ENCODE assay signal across 16 cellular contexts in genomic region chr7:12386237-12386839, GRCh38. TPM values are rescaled to one million over a fixed set of nuclear protein-coding genes. Genes with fewer than 3 reads are reported as not detected.
A peak's percentile ranks its signal among the peaks of the same experiment; 100 is the strongest.
DNase-seq lines count a peak whose midpoint lies in the region; ATAC-seq and TF ChIP-seq lines count a peak whose summit lies in the region.
"Had no signal": no experiment of that assay in that cellular context is flagged by ENCODE, and none has a peak within 500 bp of the region (broad histone marks: within the 10 kb centered on the region; RNA-seq: fewer than 3 reads in every experiment).

No MANE protein-coding gene starts in this region.

- no peaks in the 10 kb centered on the region for H3K36me3 Mint-ChIP-seq in glutamatergic neuron (ENCODE audit: unreplicated experiment)
- H3K36me3 Mint-ChIP-seq: naive thymus-derived CD4-positive, alpha-beta T cell had no signal

- peaks cover 6% of the 10 kb centered on the region for H3K9me3 Mint-ChIP-seq in glutamatergic neuron (ENCODE audit: unreplicated experiment)
- H3K9me3 Mint-ChIP-seq: activated B cell treated with CpG ODN at 0.5 μM for 24 hours; naive thymus-derived CD4-positive, alpha-beta T cell had no signal

- peaks cover 35% of the 10 kb centered on the region for H3K4me1 Mint-ChIP-seq in glutamatergic neuron (ENCODE audit: low read depth, unreplicated experiment)
- H3K4me1 Mint-ChIP-seq: activated B cell treated with CpG ODN at 0.5 μM for 24 hours; naive thymus-derived CD4-positive, alpha-beta T cell had no signal

- DNase-seq in DMS53 treated with DMSO at 0.1 percent for 48 hours (lab: John Stamatoyannopoulos, UW; ENCODE audit: unreplicated experiment) (peak; percentile 49), NCI-H146 treated with DMSO at 0.1 percent for 48 hours (lab: John Stamatoyannopoulos, UW; ENCODE audit: unreplicated experiment) (peak; percentile 75), NCI-H510A (lab: John Stamatoyannopoulos, UW) (peak; percentile 55), glutamatergic neuron (peak; percentile 33), ovary (no peak), suprapubic skin (ENCODE audit: low spot score in 2 of 2) (no peak), NCI-H128 (lab: John Stamatoyannopoulos, UW; ENCODE audit: unreplicated experiment) (no peak)
- DNase-seq: activated B cell treated with CpG ODN at 0.5 μM for 24 hours; activated effector memory CD4-positive, alpha-beta T cell treated with Interleukin-2 at 50 U/mL for 16 hours; naive thymus-derived CD4-positive, alpha-beta T cell; NCI-H226; stimulated activated CD4-positive, alpha-beta T cell treated with anti-CD3 and anti-CD28 coated beads, Interleukin-1b, Interleukin-23, amount 100 ng/mL, for 48 hours had no signal

- no peaks in the 10 kb centered on the region for H3K36me3 ChIP-seq in ovary
- H3K36me3 ChIP-seq in suprapubic skin = no peaks in the 10 kb centered on the region

- H3K27me3 ChIP-seq in ovary (no peaks in the 10 kb centered on the region), suprapubic skin (no peaks in the 10 kb centered on the region)

- H3K9me3 ChIP-seq in ovary (no peaks in the 10 kb centered on the region), suprapubic skin (no peaks in the 10 kb centered on the region)

- H3K27me3 Mint-ChIP-seq in glutamatergic neuron (ENCODE audit: unreplicated experiment) = peaks cover 5% of the 10 kb centered on the region
- H3K27me3 Mint-ChIP-seq: naive thymus-derived CD4-positive, alpha-beta T cell had no signal

- peak overlapping the region; percentile 99 for H3K27ac Mint-ChIP-seq in glutamatergic neuron (ENCODE audit: unreplicated experiment)
- H3K27ac Mint-ChIP-seq: activated B cell treated with CpG ODN at 0.5 μM for 24 hours; naive thymus-derived CD4-positive, alpha-beta T cell had no signal

- no peak overlapping the region for H3K27ac ChIP-seq in ovary
- no peak overlapping the region for H3K27ac ChIP-seq in suprapubic skin
- H3K27ac ChIP-seq: HL-60, KMS-11 had no signal

- peak overlapping the region; percentile 61 for H3K4me3 Mint-ChIP-seq in glutamatergic neuron (ENCODE audit: unreplicated experiment)
- H3K4me3 Mint-ChIP-seq: activated B cell treated with CpG ODN at 0.5 μM for 24 hours; naive thymus-derived CD4-positive, alpha-beta T cell had no signal

- H3K4me3 ChIP-seq in ovary = no peak overlapping the region
- no peak overlapping the region for H3K4me3 ChIP-seq in suprapubic skin

- intact Hi-C loops in ovary (cut with DNase I) = no loop called here

- H3K4me1 ChIP-seq in ovary (ENCODE audit: insufficient read depth) = no peaks in the 10 kb centered on the region
- no peaks in the 10 kb centered on the region for H3K4me1 ChIP-seq in suprapubic skin

- TF ChIP-seq POLR2A in ovary (IDR thresholded peaks at IDR 0.05) (no peak), suprapubic skin (IDR thresholded peaks at IDR 0.05) (no peak)

- no peak for TF ChIP-seq EP300 in ovary (IDR thresholded peaks at IDR 0.05)
- no peak for TF ChIP-seq EP300 in suprapubic skin (IDR thresholded peaks at IDR 0.05)

- ATAC-seq in HG03196 (IDR thresholded peaks at IDR 0.05; ENCODE audit: unreplicated experiment) = no peak
- ATAC-seq: naive thymus-derived CD4-positive, alpha-beta T cell; Panc1 had no signal

- WGBS in ovary, 3 donors = 57 to 85% (median 57%) methylated on average over 5 of the region's 5 CpGs
- WGBS in suprapubic skin = 66% methylated on average over 5 of the region's 5 CpGs

- no peak for TF ChIP-seq CTCF in glutamatergic neuron (IDR thresholded peaks at IDR 0.05; ENCODE audit: partially characterized antibody, unreplicated experiment)
- TF ChIP-seq CTCF in ovary (IDR thresholded peaks at IDR 0.05) = no peak
- TF ChIP-seq CTCF in suprapubic skin (IDR thresholded peaks at IDR 0.05) = no peak

RNA-seq across cellular contexts. Expression of gene VWDE, which starts 17.3 kb away (rescaled TPM):
- total RNA-seq in glutamatergic neuron (ENCODE audit: unreplicated experiment) (12.4 TPM), ovary (1 to 10 TPM in 1 of 7 donors, under 1 TPM in 5, not detected in 1; 0.25 to 2.6 (median 0.67) TPM), suprapubic skin (1 to 10 TPM in 1 of 4 donors, under 1 TPM in 2, not detected in 1; 0.26 to 2.6 (median 0.51) TPM)
- under 1 TPM; 0.08 to 0.19 TPM for polyA plus RNA-seq in ovary
- total RNA-seq: activated B cell treated with CpG ODN at 0.5 μM for 24 hours had no signal

Comparison
In these comparisons a context has a peak if more than half of its experiments do, and no peak if none do; other contexts are left out.
1. DNase-seq: peak in DMS53 treated with DMSO at 0.1 percent for 48 hours (single experiment), NCI-H146 treated with DMSO at 0.1 percent for 48 hours (single experiment), NCI-H510A (single experiment) and glutamatergic neuron (single experiment); none in ovary (0 of 5), suprapubic skin (0 of 2) and NCI-H128 (single experiment).